Comparison of ENCODE assay signal across 19 cellular contexts in the genomic region with DNA sequence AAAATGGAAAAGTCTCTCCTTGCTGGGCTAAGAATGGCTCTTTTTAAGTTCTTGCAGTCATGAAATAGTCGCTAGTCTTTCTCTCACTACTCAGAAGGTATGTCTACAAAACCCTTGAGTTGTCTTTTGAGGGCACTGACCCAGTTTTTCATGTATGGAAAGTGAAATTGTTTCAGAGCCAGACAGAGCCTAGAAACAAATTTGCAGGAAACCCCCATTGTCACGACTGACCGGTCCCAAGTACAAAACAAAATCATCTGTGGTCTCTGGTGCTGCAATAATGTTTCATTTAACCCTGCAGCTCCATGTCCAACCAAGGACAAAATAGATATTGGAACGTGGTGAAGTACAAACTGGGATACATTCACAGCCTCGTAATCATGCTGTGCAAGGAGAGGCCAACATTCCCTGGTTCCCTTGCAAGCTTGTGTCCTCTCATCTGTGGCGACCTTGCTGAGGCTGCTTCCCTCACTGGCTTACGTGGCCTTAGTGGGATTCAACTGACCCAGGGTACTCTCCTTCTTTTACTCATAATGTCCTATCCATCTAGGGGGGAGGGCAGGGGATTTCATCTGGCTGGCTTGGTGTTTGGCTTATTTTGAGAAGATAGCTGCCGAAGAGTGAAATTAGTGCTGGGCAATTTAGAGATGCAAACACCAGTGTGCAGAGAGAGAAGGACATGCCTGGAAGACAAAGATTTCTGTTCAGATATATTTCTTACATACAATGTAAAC.
DNase-seq lines count a peak whose midpoint lies in the region; ATAC-seq, FAIRE-seq and TF ChIP-seq lines count a peak whose summit lies in the region.
"Had no signal": no experiment of that assay in that cellular context is flagged by ENCODE, and none has a peak within 500 bp of the region (broad histone marks: within the 10 kb centered on the region; RNA-seq: fewer than 3 reads in every experiment).

No MANE protein-coding gene starts in this region.

- TF ChIP-seq CTCF in K562 (IDR thresholded peaks at IDR 0.05 in 2 of 3, conservative IDR thresholded peaks at IDR 0.05 in 1 of 3; ENCODE audit: insufficient read depth in 2 of 3, low read depth in 1 of 3, low read length in 3 of 3) (no peak), left ventricle myocardium inferior (IDR thresholded peaks at IDR 0.05; ENCODE audit: borderline replicate concordance) (no peak), right lobe of liver (IDR thresholded peaks at IDR 0.05) (no peak)

- TF ChIP-seq POLR2A in K562 (conservative IDR thresholded peaks at IDR 0.05) = no peak
- no peak for TF ChIP-seq POLR2A in right lobe of liver (IDR thresholded peaks at IDR 0.05)

- BruUV-seq in K562 (replicated peaks; lab: Mats Ljungman, UMichigan) = no TSS peak

- no peak for TF ChIP-seq EP300 in K562 (IDR thresholded peaks at IDR 0.05; ENCODE audit: low read length)

- H3K36me3 ChIP-seq in K562 (ENCODE audit: control insufficient read depth, insufficient read depth, low read length) (no peaks in the 10 kb centered on the region), left ventricle myocardium inferior (no peaks in the 10 kb centered on the region), right lobe of liver (no peaks in the 10 kb centered on the region)

- H3K27ac ChIP-seq in K562 (ENCODE audit: extremely low read depth, low read depth, low read length) (no peak overlapping the region), left ventricle myocardium inferior (replicated peaks) (no peak overlapping the region), right lobe of liver (no peak overlapping the region)

- no peaks in the 10 kb centered on the region for H3K4me1 Mint-ChIP-seq in activated naive CD4-positive, alpha-beta T cell treated with anti-CD3 and anti-CD28 coated beads for 36 hours (ENCODE audit: low read depth)
- H3K4me1 Mint-ChIP-seq: CD4-positive, CD25-positive, alpha-beta regulatory T cell had no signal

- 3% methylated on average over 8 of the region's 8 CpGs for WGBS in K562 (ENCODE audit: insufficient coverage, low coverage, missing lambda C conversion rate)
- WGBS in right lobe of liver (ENCODE audit: insufficient coverage, low coverage, low lambda C conversion rate, missing lambda C conversion rate) = 40% methylated on average over 6 of the region's 8 CpGs

- no peak overlapping the region for H3K4me3 Mint-ChIP-seq in activated naive CD4-positive, alpha-beta T cell treated with anti-CD3 and anti-CD28 coated beads for 36 hours
- H3K4me3 Mint-ChIP-seq: CD4-positive, CD25-positive, alpha-beta regulatory T cell; HFFc6; T-helper 2 cell treated with Interferon-gamma antibody and Interleukin-4, amounts not matched to agents 5 μg/mL and 100 μg/mL, for 36 hours had no signal

- CTCF ChIA-PET in K562 (lab: Yijun Ruan, JAX; ENCODE audit: low intra/inter-chr PET ratio) = no interaction called here
- CTCF ChIA-PET in activated naive CD4-positive, alpha-beta T cell treated with anti-CD3 and anti-CD28 coated beads for 36 hours (lab: Charles Lee) = interaction anchor here (0.7 kb wide), 1 partner anchor 627 kb away, joined by 3 read pairs; no protein-coding TSS in a partner anchor

- POLR2A ChIA-PET in K562 (lab: Yijun Ruan, JAX) = no interaction called here

- no peak for FAIRE-seq in K562 (lab: Jason Lieb, UNC)
- FAIRE-seq: GM12892 had no signal

- H3K4me3 ChIP-seq in K562 (no peak overlapping the region), left ventricle myocardium inferior (no peak overlapping the region), right lobe of liver (no peak overlapping the region)

- H3K79me2 ChIP-seq in K562 (ENCODE audit: control insufficient read depth, insufficient read depth, low read length) = no peaks in the 10 kb centered on the region

- DNase-seq in K562 (ENCODE audit: extremely low read depth in 1 of 4, low spot score in 3 of 4) (no peak), left ventricle myocardium inferior (no peak), right lobe of liver (no peak)
- no peak for DNase-seq in activated naive CD4-positive, alpha-beta T cell treated with anti-CD3 and anti-CD28 coated beads for 36 hours
- DNase-seq: CD4-positive, CD25-positive, alpha-beta regulatory T cell; DMS79; HFFc6; Kasumi-1; MV-4-11; NCI-H1436 treated with DMSO at 0.1 percent for 48 hours; NCI-H2081; NCI-H524 treated with DMSO at 0.1 percent for 48 hours; RPMI8226 had no signal

- no peaks in the 10 kb centered on the region for H3K9me3 Mint-ChIP-seq in activated naive CD4-positive, alpha-beta T cell treated with anti-CD3 and anti-CD28 coated beads for 36 hours
- H3K9me3 Mint-ChIP-seq: CD4-positive, CD25-positive, alpha-beta regulatory T cell; HFFc6; T-helper 2 cell treated with Interferon-gamma antibody and Interleukin-4, amounts not matched to agents 5 μg/mL and 100 μg/mL, for 36 hours had no signal

- no peak overlapping the region for H3K27ac Mint-ChIP-seq in activated naive CD4-positive, alpha-beta T cell treated with anti-CD3 and anti-CD28 coated beads for 36 hours
- H3K27ac Mint-ChIP-seq: CD4-positive, CD25-positive, alpha-beta regulatory T cell; HFFc6; T-helper 2 cell treated with Interferon-gamma antibody and Interleukin-4, amounts not matched to agents 5 μg/mL and 100 μg/mL, for 36 hours had no signal

- in situ Hi-C loops in K562 (cut with MboI) = no loop called here

- intact Hi-C loops in K562 (cut with micrococcal nuclease) = no loop called here
- intact Hi-C loops in activated naive CD4-positive, alpha-beta T cell treated with anti-CD3 and anti-CD28 coated beads for 36 hours (cut with micrococcal nuclease) = no loop called here
- intact Hi-C loops in left ventricle myocardium inferior (cut with micrococcal nuclease) = no loop called here
- intact Hi-C loops in right lobe of liver (cut with DNase I) = no loop called here

- no peak overlapping the region for H3K4me2 ChIP-seq in K562 (ENCODE audit: insufficient read depth, low read length)

- ATAC-seq in GM18519 (IDR thresholded peaks at IDR 0.05; ENCODE audit: low FRiP score, unreplicated experiment) (peak; percentile 73), GM19468 (IDR thresholded peaks at IDR 0.05; ENCODE audit: extremely low read depth, unreplicated experiment) (peak; percentile 77), HG03066 (IDR thresholded peaks at IDR 0.05; ENCODE audit: low read depth, unreplicated experiment) (peak; percentile 62), K562 (no peak), HG02870 (IDR thresholded peaks at IDR 0.05; ENCODE audit: unreplicated experiment) (no peak), right lobe of liver (no peak)

- H4K20me1 ChIP-seq in K562 (replicated peaks; ENCODE audit: control insufficient read depth, insufficient read depth, low read length) = no peaks in the 10 kb centered on the region

- no peak overlapping the region for H3K9ac ChIP-seq in K562 (ENCODE audit: insufficient read depth in 1 of 2, low read depth in 2 of 2, low read length in 2 of 2)

- H3K27me3 ChIP-seq in K562 (ENCODE audit: control insufficient read depth in 2 of 2, insufficient read depth in 2 of 2, low read length in 2 of 2) (no peaks in the 10 kb centered on the region), left ventricle myocardium inferior (ENCODE audit: low read depth) (no peaks in the 10 kb centered on the region), right lobe of liver (no peaks in the 10 kb centered on the region)

- H3K9me3 ChIP-seq in K562 (replicated peaks; ENCODE audit: control insufficient read depth, insufficient read depth, low read depth, low read length) = no peaks in the 10 kb centered on the region
- no peaks in the 10 kb centered on the region for H3K9me3 ChIP-seq in left ventricle myocardium inferior (replicated peaks)
- H3K9me3 ChIP-seq in right lobe of liver = no peaks in the 10 kb centered on the region

- no peak for TF ChIP-seq RAD21 in K562 (CRISPR knock-in tag; conservative IDR thresholded peaks at IDR 0.05 in 1 of 2, IDR thresholded peaks at IDR 0.05 in 1 of 2)

- no peaks in the 10 kb centered on the region for H3K27me3 Mint-ChIP-seq in activated naive CD4-positive, alpha-beta T cell treated with anti-CD3 and anti-CD28 coated beads for 36 hours (ENCODE audit: low read depth)
- H3K27me3 Mint-ChIP-seq: CD4-positive, CD25-positive, alpha-beta regulatory T cell had no signal

- no peaks in the 10 kb centered on the region for H3K9me1 ChIP-seq in K562 (ENCODE audit: control insufficient read depth, insufficient read depth, low read length)

- no peaks in the 10 kb centered on the region for H3K36me3 Mint-ChIP-seq in activated naive CD4-positive, alpha-beta T cell treated with anti-CD3 and anti-CD28 coated beads for 36 hours (ENCODE audit: low read depth)
- H3K36me3 Mint-ChIP-seq: CD4-positive, CD25-positive, alpha-beta regulatory T cell had no signal

- H3K4me1 ChIP-seq in K562 (replicated peaks in 1 of 2; ENCODE audit: control insufficient read depth in 2 of 2, insufficient read depth in 2 of 2, low read length in 2 of 2) (no peaks in the 10 kb centered on the region; a peak in 1 of 5 replicates), left ventricle myocardium inferior (no peaks in the 10 kb centered on the region), right lobe of liver (no peaks in the 10 kb centered on the region)

- peak overlapping the region; percentile 42; the same call in 1 of the 2 replicates for H2AFZ ChIP-seq in K562 (ENCODE audit: low read depth, low read length)

TF ChIP-seq in K562, 482 proteins besides CTCF, POLR2A, EP300 and RAD21 (continues in another document):
- TF ChIP-seq ZSCAN29 (IDR thresholded peaks at IDR 0.05) (no peak), PCBP2 (IDR thresholded peaks at IDR 0.05; ENCODE audit: low read depth, low read length, poor library complexity, severe bottlenecking) (no peak), ZNF551 (CRISPR knock-in tag; IDR thresholded peaks at IDR 0.05) (no peak), ZNF212 (CRISPR knock-in tag; IDR thresholded peaks at IDR 0.05) (no peak), ZBTB1 (CRISPR knock-in tag; IDR thresholded peaks at IDR 0.05; ENCODE audit: borderline replicate concordance, low read depth) (no peak), DMBX1 (CRISPR knock-in tag; IDR thresholded peaks at IDR 0.05; ENCODE audit: borderline replicate concordance) (no peak), PCBP1 (IDR thresholded peaks at IDR 0.05; ENCODE audit: low read depth, low read length, poor library complexity, severe bottlenecking) (no peak), ZNF274 (IDR thresholded peaks at IDR 0.05; ENCODE audit: borderline replicate concordance, low read depth, low read length) (no peak), PHF8 (IDR thresholded peaks at IDR 0.05; ENCODE audit: borderline replicate concordance, low read length) (no peak), ZNF780A (CRISPR knock-in tag; IDR thresholded peaks at IDR 0.05) (no peak), ARID2 (IDR thresholded peaks at IDR 0.05) (no peak)
- TF ChIP-seq, protein P1, sequence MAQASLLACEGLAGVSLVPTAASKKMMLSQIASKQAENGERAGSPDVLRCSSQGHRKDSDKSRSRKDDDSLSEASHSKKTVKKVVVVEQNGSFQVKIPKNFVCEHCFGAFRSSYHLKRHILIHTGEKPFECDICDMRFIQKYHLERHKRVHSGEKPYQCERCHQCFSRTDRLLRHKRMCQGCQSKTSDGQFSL (CRISPR knock-in tag; IDR thresholded peaks at IDR 0.05) = no peak
- TF ChIP-seq, protein P1 (tag; IDR thresholded peaks at IDR 0.05) = no peak

Comparison
In these comparisons a context has a peak if more than half of its experiments do, and no peak if none do; other contexts are left out.
1. ATAC-seq: peak in GM18519 (single experiment), GM19468 (single experiment) and HG03066 (single experiment); none in K562 (single experiment), HG02870 (single experiment) and right lobe of liver (0 of 4).